30 cellular contexts compared by ENCODE assay signal in the genomic region with DNA sequence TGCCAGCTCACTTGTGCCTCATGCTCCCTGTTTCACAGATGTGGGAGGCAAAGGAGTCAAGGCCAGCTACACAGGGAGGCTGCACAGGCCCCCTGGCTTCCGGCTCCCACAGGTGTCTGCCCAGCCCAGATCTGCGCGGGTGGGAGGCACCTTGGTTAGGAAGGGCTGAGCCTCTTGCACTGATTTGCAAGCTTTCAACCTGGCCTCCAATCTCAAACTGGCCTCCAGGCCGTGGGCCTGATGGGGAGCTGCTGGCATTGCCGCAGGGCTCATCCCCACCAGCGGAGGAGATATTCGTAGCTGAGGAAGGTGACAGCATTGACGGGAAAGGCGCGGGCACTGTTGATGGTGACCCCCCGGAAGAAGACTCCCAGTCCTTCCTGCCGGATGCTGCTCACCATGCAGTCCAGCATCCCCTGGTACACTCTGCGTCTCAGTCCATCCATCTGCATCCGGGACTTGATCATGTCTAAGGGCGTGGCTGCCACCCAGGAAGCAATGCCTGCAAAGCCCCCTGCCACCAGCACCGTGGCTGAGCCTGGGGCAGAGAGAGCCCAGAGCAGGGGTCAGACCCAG. TPM values are rescaled to one million over a fixed set of nuclear protein-coding genes. Genes with fewer than 3 reads are reported as not detected.
"Had no signal": no experiment of that assay in that cellular context is flagged by ENCODE, and none has a peak within 500 bp of the region (broad histone marks: within the 10 kb centered on the region; RNA-seq: fewer than 3 reads in every experiment).

No MANE protein-coding gene starts in this region.

- H3K27ac ChIP-seq: adrenal gland, gastroesophageal sphincter, lower lobe of right lung, thyroid gland, WERI-Rb-1 had no signal

- DNase-seq: activated CD4-positive, alpha-beta T cell treated with anti-CD3 and anti-CD28 coated beads for 48 hours; activated CD4-positive, alpha-beta T cell treated with anti-CD3 and anti-CD28 coated beads, Interleukin-2, amount 50 U/mL, for 48 hours; activated CD8-positive, alpha-beta memory T cell treated with anti-CD3 and anti-CD28 coated beads for 24 hours; activated effector memory CD4-positive, alpha-beta T cell treated with anti-CD3 and anti-CD28 coated beads, Interleukin-2, amount 50 U/mL, for 16 hours; activated naive CD4-positive, alpha-beta T cell treated with anti-CD3 and anti-CD28 coated beads for 36 hours; activated naive CD8-positive, alpha-beta T cell treated with anti-CD3 and anti-CD28 coated beads for 36 hours; effector CD8-positive, alpha-beta T cell; head of caudate nucleus; hypothalamus; lower lobe of right lung; naive thymus-derived CD8-positive, alpha-beta T cell; occipital lobe; stimulated activated CD4-positive, alpha-beta T cell treated with anti-CD3 and anti-CD28 coated beads, Interleukin-4, amount 100 ng/mL, for 24 hours; stimulated activated naive CD8-positive, alpha-beta T cell treated with anti-CD3 and anti-CD28 coated beads, Interleukin-15, amount 100 ng/mL, for 72 hours; substantia nigra; T1000; upper lobe of left lung; WERI-Rb-1 had no signal

- H3K4me3 Mint-ChIP-seq: activated naive CD4-positive, alpha-beta T cell treated with anti-CD3 and anti-CD28 coated beads for 36 hours; activated naive CD8-positive, alpha-beta T cell treated with anti-CD3 and anti-CD28 coated beads for 36 hours; naive thymus-derived CD8-positive, alpha-beta T cell; neural crest cell; stimulated activated effector memory CD8-positive, alpha-beta T cell treated with anti-CD3 and anti-CD28 coated beads, Interleukin-12 subunit alpha, Interleukin-12 subunit beta, amount 100 ng/mL, for 72 hours; stimulated activated naive CD8-positive, alpha-beta T cell treated with anti-CD3 and anti-CD28 coated beads, Interleukin-15, amount 100 ng/mL, for 72 hours; T-helper 1 cell treated with Interleukin-12 subunit alpha and Interleukin-12 subunit beta and Interleukin-4 antibody, amounts not matched to agents 30 μg/mL and 1 μg/mL, for 36 hours had no signal

- H3K9me3 ChIP-seq: adrenal gland, body of pancreas, gastroesophageal sphincter, lower lobe of right lung, thyroid gland, upper lobe of left lung had no signal

- H3K4me3 ChIP-seq: adrenal gland, body of pancreas, gastroesophageal sphincter, lower lobe of right lung, skin epidermis, thyroid gland, upper lobe of left lung had no signal

- H3K36me3 Mint-ChIP-seq: activated naive CD8-positive, alpha-beta T cell treated with anti-CD3 and anti-CD28 coated beads for 36 hours; stimulated activated effector memory CD8-positive, alpha-beta T cell treated with anti-CD3 and anti-CD28 coated beads, Interleukin-12 subunit alpha, Interleukin-12 subunit beta, amount 100 ng/mL, for 72 hours had no signal

- H3K36me3 ChIP-seq: adrenal gland, lower lobe of right lung, thyroid gland, upper lobe of left lung, WERI-Rb-1 had no signal

- H3K27ac Mint-ChIP-seq: activated naive CD4-positive, alpha-beta T cell treated with anti-CD3 and anti-CD28 coated beads for 36 hours; activated naive CD8-positive, alpha-beta T cell treated with anti-CD3 and anti-CD28 coated beads for 36 hours; T-helper 1 cell treated with Interleukin-12 subunit alpha and Interleukin-12 subunit beta and Interleukin-4 antibody, amounts not matched to agents 30 μg/mL and 1 μg/mL, for 36 hours had no signal

- H3K4me1 Mint-ChIP-seq: neural crest cell had no signal

- H3K27me3 Mint-ChIP-seq: activated naive CD8-positive, alpha-beta T cell treated with anti-CD3 and anti-CD28 coated beads for 36 hours; naive thymus-derived CD8-positive, alpha-beta T cell; stimulated activated naive CD8-positive, alpha-beta T cell treated with anti-CD3 and anti-CD28 coated beads, Interleukin-15, amount 100 ng/mL, for 72 hours had no signal

- H3K27me3 ChIP-seq: adrenal gland, body of pancreas, gastroesophageal sphincter, thyroid gland, upper lobe of left lung had no signal

- H3K9me3 Mint-ChIP-seq: activated naive CD4-positive, alpha-beta T cell treated with anti-CD3 and anti-CD28 coated beads for 36 hours; activated naive CD8-positive, alpha-beta T cell treated with anti-CD3 and anti-CD28 coated beads for 36 hours; naive thymus-derived CD8-positive, alpha-beta T cell; neural crest cell; stimulated activated effector memory CD8-positive, alpha-beta T cell treated with anti-CD3 and anti-CD28 coated beads, Interleukin-12 subunit alpha, Interleukin-12 subunit beta, amount 100 ng/mL, for 72 hours; stimulated activated naive CD8-positive, alpha-beta T cell treated with anti-CD3 and anti-CD28 coated beads, Interleukin-15, amount 100 ng/mL, for 72 hours; T-helper 1 cell treated with Interleukin-12 subunit alpha and Interleukin-12 subunit beta and Interleukin-4 antibody, amounts not matched to agents 30 μg/mL and 1 μg/mL, for 36 hours had no signal

- ATAC-seq: activated CD4-positive, CD25-positive, alpha-beta regulatory T cell treated with anti-CD3 and anti-CD28 coated beads, Interleukin-2, amount 50 U/mL, for 24 hours; body of pancreas; gastroesophageal sphincter; lower lobe of right lung; naive thymus-derived CD8-positive, alpha-beta T cell; sciatic nerve; stimulated activated effector memory CD8-positive, alpha-beta T cell treated with anti-CD3 and anti-CD28 coated beads, Interleukin-12 subunit alpha, Interleukin-12 subunit beta, amount 100 ng/mL, for 72 hours; stimulated activated naive CD8-positive, alpha-beta T cell treated with anti-CD3 and anti-CD28 coated beads, Interleukin-15, amount 100 ng/mL, for 72 hours had no signal

RNA-seq across cellular contexts. Expression of gene TIGD3, which starts 21.7 kb away (rescaled TPM):
- total RNA-seq: body of pancreas, posterior vena cava, renal cortical epithelial cell, sciatic nerve had no signal
